21 cellular contexts compared by ENCODE assay signal in the genomic region with DNA sequence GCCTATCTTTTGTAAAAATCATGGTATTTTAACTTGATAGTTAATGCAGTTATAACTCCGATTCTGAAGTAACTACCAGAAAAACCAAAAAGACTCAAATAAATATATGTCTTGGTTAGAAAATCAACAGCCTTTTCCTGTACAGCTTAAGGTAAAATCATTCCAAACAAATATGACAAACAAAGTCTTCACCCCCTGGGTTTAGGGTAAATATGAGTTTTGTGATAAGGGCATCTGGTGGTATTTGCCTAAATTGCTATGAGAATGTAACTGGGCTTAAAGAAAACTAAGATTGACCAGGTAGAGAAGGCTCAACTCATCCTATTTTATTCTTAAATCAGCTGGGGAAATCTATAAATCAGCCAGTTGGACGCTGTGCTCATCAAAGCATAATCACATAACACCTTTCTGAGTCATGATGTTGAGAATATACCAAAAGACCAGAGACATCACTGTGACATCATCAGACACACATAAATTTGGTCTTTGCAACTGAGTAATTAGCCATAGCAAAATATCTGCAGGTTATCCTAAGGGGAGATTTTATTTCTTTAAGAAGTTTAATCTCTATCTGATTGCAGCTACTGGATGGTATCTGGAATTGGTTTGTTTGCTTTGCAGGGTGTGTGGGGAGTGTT.
DNase-seq lines count a peak whose midpoint lies in the region; ATAC-seq and TF ChIP-seq lines count a peak whose summit lies in the region.
"Had no signal": no experiment of that assay in that cellular context is flagged by ENCODE, and none has a peak within 500 bp of the region (broad histone marks: within the 10 kb centered on the region; RNA-seq: fewer than 3 reads in every experiment).

No MANE protein-coding gene starts in this region.

- H3K36me3 ChIP-seq in mammary epithelial cell (ENCODE audit: insufficient read depth, low read length) (no peaks in the 10 kb centered on the region), breast epithelium (no peaks in the 10 kb centered on the region), smooth muscle cell (ENCODE audit: low read depth) (no peaks in the 10 kb centered on the region)

- WGBS in mammary epithelial cell (ENCODE audit: low coverage, missing lambda C conversion rate), result 57% methylated on average over 2 of the region's 2 CpGs
- WGBS in smooth muscle cell (ENCODE audit: low lambda C conversion rate), result 70% methylated on average over 2 of the region's 2 CpGs

- no peak overlapping the region for H3K27ac Mint-ChIP-seq in activated naive CD4-positive, alpha-beta T cell treated with anti-CD3 and anti-CD28 coated beads, Interleukin-2, amount 10 ng/mL, durations not matched to agents 7 days and 5 days
- H3K27ac Mint-ChIP-seq: B cell; CD4-positive, CD25-positive, alpha-beta regulatory T cell had no signal

- intact Hi-C loops in mammary epithelial cell (cut with micrococcal nuclease) (no loop called here), breast epithelium (cut with DNase I; ENCODE audit: low total_unique reads) (no loop called here)

- H3K27me3 Mint-ChIP-seq in activated naive CD4-positive, alpha-beta T cell treated with anti-CD3 and anti-CD28 coated beads, Interleukin-2, amount 10 ng/mL, durations not matched to agents 7 days and 5 days, result peaks cover 4% of the 10 kb centered on the region
- H3K27me3 Mint-ChIP-seq: CD4-positive, CD25-positive, alpha-beta regulatory T cell had no signal

- H3K4me3 Mint-ChIP-seq in activated naive CD4-positive, alpha-beta T cell treated with anti-CD3 and anti-CD28 coated beads, Interleukin-2, amount 10 ng/mL, durations not matched to agents 7 days and 5 days, result no peak overlapping the region
- H3K4me3 Mint-ChIP-seq: B cell; CD4-positive, CD25-positive, alpha-beta regulatory T cell had no signal

- peaks cover 18% of the 10 kb centered on the region for H3F3A ChIP-seq in smooth muscle cell (ENCODE audit: low read depth)

- H3K79me2 ChIP-seq in mammary epithelial cell (ENCODE audit: insufficient read depth, low read length) (no peaks in the 10 kb centered on the region), smooth muscle cell (ENCODE audit: low read depth) (peaks cover 85% of the 10 kb centered on the region)

- H4K20me1 ChIP-seq in mammary epithelial cell (ENCODE audit: insufficient read depth, low read length) (no peaks in the 10 kb centered on the region), smooth muscle cell (ENCODE audit: low read depth) (peaks cover 61% of the 10 kb centered on the region)

- no peaks in the 10 kb centered on the region for H3K36me3 Mint-ChIP-seq in activated naive CD4-positive, alpha-beta T cell treated with anti-CD3 and anti-CD28 coated beads, Interleukin-2, amount 10 ng/mL, durations not matched to agents 7 days and 5 days
- H3K36me3 Mint-ChIP-seq: CD4-positive, CD25-positive, alpha-beta regulatory T cell had no signal

- TF ChIP-seq POLR2A in breast epithelium (IDR thresholded peaks at IDR 0.05), result no peak

- H3K9ac ChIP-seq in mammary epithelial cell (ENCODE audit: insufficient read depth, low read length), result no peak overlapping the region
- H3K9ac ChIP-seq in smooth muscle cell (ENCODE audit: low read depth), result no peak overlapping the region
- H3K9ac ChIP-seq: SK-N-SH had no signal

- DNase-seq in mammary epithelial cell, result peak; percentile 16
- DNase-seq in breast epithelium (ENCODE audit: low spot score in 2 of 2), result no peak
- DNase-seq in NCI-H226, result peak; percentile 34
- DNase-seq in foreskin keratinocyte, result peak in 1 of 2 donors; percentile 12
- no peak for DNase-seq in smooth muscle cell (lab: John Stamatoyannopoulos, UW; ENCODE audit: unreplicated experiment)
- no peak for DNase-seq in omental fat pad (ENCODE audit: low spot score)
- no peak for DNase-seq in activated naive CD4-positive, alpha-beta T cell treated with anti-CD3 and anti-CD28 coated beads, Interleukin-2, amount 10 ng/mL, durations not matched to agents 7 days and 5 days
- DNase-seq in NCI-H2107 treated with DMSO at 0.1 percent for 48 hours (lab: John Stamatoyannopoulos, UW; ENCODE audit: unreplicated experiment), result no peak
- DNase-seq: CD4-positive, CD25-positive, alpha-beta regulatory T cell; COR-L47; GOT3; NCI-H1048; NCI-H1436 treated with DMSO at 0.1 percent for 48 hours; NCI-H2029; NCI-H2171; NCI-H446 treated with DMSO at 0.1 percent for 48 hours; OCI-M1; SHP77 treated with DMSO at 0.1 percent for 48 hours; SK-N-SH had no signal

- in situ Hi-C loops in mammary epithelial cell (cut with MboI; ENCODE audit: low sequenced_read_pairs in 2 of 2), result no loop called here

- BruUV-seq in mammary epithelial cell (replicated peaks; lab: Mats Ljungman, UMichigan), result no TSS peak

- no peak overlapping the region for H3K4me2 ChIP-seq in mammary epithelial cell (ENCODE audit: insufficient read depth, low read depth, low read length)
- H3K4me2 ChIP-seq in smooth muscle cell, result peak overlapping the region; percentile 10
- H3K4me2 ChIP-seq: SK-N-SH had no signal

- no peaks in the 10 kb centered on the region for H3K4me1 Mint-ChIP-seq in activated naive CD4-positive, alpha-beta T cell treated with anti-CD3 and anti-CD28 coated beads, Interleukin-2, amount 10 ng/mL, durations not matched to agents 7 days and 5 days
- H3K4me1 Mint-ChIP-seq: B cell; CD4-positive, CD25-positive, alpha-beta regulatory T cell had no signal

- CTCF ChIA-PET in mammary epithelial cell (lab: Charles Lee; ENCODE audit: low non-redundant PET), result no interaction called here
- CTCF ChIA-PET in activated naive CD4-positive, alpha-beta T cell treated with anti-CD3 and anti-CD28 coated beads, Interleukin-2, amount 10 ng/mL, durations not matched to agents 7 days and 5 days (lab: Charles Lee), result no interaction called here

- H3K9me3 Mint-ChIP-seq in activated naive CD4-positive, alpha-beta T cell treated with anti-CD3 and anti-CD28 coated beads, Interleukin-2, amount 10 ng/mL, durations not matched to agents 7 days and 5 days, result no peaks in the 10 kb centered on the region

- H3K4me3 ChIP-seq in mammary epithelial cell (replicated peaks in 1 of 3; ENCODE audit: insufficient read depth in 1 of 3, low read depth in 2 of 3, low read length in 3 of 3), result no peak overlapping the region
- no peak overlapping the region for H3K4me3 ChIP-seq in breast epithelium
- no peak overlapping the region for H3K4me3 ChIP-seq in smooth muscle cell

- H3K4me1 ChIP-seq in mammary epithelial cell (ENCODE audit: insufficient read depth, low read length) (no peaks in the 10 kb centered on the region), breast epithelium (no peaks in the 10 kb centered on the region), foreskin keratinocyte (no peaks in the 10 kb centered on the region), smooth muscle cell (ENCODE audit: low read depth) (peaks cover 11% of the 10 kb centered on the region)

- TF ChIP-seq CTCF in mammary epithelial cell (conservative IDR thresholded peaks at IDR 0.05 in 1 of 2, IDR thresholded peaks at IDR 0.05 in 1 of 2; ENCODE audit: extremely low read depth in 1 of 2, insufficient read depth in 1 of 2, low read depth in 1 of 2, low read length in 2 of 2) (no peak), breast epithelium (IDR thresholded peaks at IDR 0.05) (no peak), foreskin keratinocyte (conservative IDR thresholded peaks at IDR 0.05) (no peak), smooth muscle cell (IDR thresholded peaks at IDR 0.05; ENCODE audit: borderline replicate concordance, insufficient read depth, poor library complexity, severe bottlenecking) (no peak), omental fat pad (IDR thresholded peaks at IDR 0.05) (no peak)

- H3K27ac ChIP-seq in mammary epithelial cell (ENCODE audit: insufficient read depth, low read depth, low read length), result no peak overlapping the region
- no peak overlapping the region for H3K27ac ChIP-seq in breast epithelium
- H3K27ac ChIP-seq in foreskin keratinocyte, result no peak overlapping the region
- H3K27ac ChIP-seq in smooth muscle cell (ENCODE audit: low read depth), result peak overlapping the region; percentile 36
- H3K27ac ChIP-seq: 22Rv1 had no signal

- dilution Hi-C loops in mammary epithelial cell (cut with HindIII; ENCODE audit: low sequenced_read_pairs), result no loop called here

- H3K27me3 ChIP-seq in mammary epithelial cell (ENCODE audit: insufficient read depth, low read length) (no peaks in the 10 kb centered on the region), breast epithelium (no peaks in the 10 kb centered on the region), foreskin keratinocyte (no peaks in the 10 kb centered on the region), smooth muscle cell (ENCODE audit: low read depth) (no peaks in the 10 kb centered on the region)

- H3K9me3 ChIP-seq in mammary epithelial cell (replicated peaks; ENCODE audit: insufficient read depth, low read length) (no peaks in the 10 kb centered on the region), breast epithelium (no peaks in the 10 kb centered on the region), smooth muscle cell (replicated peaks; ENCODE audit: low read depth) (no peaks in the 10 kb centered on the region)
- H3K9me3 ChIP-seq: SK-N-SH had no signal

- H2AFZ ChIP-seq in mammary epithelial cell (ENCODE audit: low read depth, low read length) (no peak overlapping the region), smooth muscle cell (ENCODE audit: low read depth) (no peak overlapping the region)

- ATAC-seq in foreskin keratinocyte (peak; percentile 58), omental fat pad (ENCODE audit: low FRiP score) (no peak)

Comparison
In these comparisons a context has a peak if more than half of its experiments do, and no peak if none do; other contexts are left out.
1. DNase-seq: peak in mammary epithelial cell (single experiment) and NCI-H226 (single experiment); none in breast epithelium (0 of 2), smooth muscle cell (single experiment), omental fat pad (single experiment), activated naive CD4-positive, alpha-beta T cell treated with anti-CD3 and anti-CD28 coated beads, Interleukin-2, amount 10 ng/mL, durations not matched to agents 7 days and 5 days (single experiment) and NCI-H2107 treated with DMSO at 0.1 percent for 48 hours (single experiment).